Comparison of ENCODE assay signal across 1 cellular context in genomic region chr2:58240595-58240937, GRCh38.
TF ChIP-seq lines count a peak whose summit lies in the region.

No MANE protein-coding gene starts in this region.

TF ChIP-seq in IMR-90, 13 proteins besides CTCF, POLR2A, EP300 and RAD21 (continued from another document):
- no peak for TF ChIP-seq USF2 (IDR thresholded peaks at IDR 0.05; ENCODE audit: low read depth, low read length)
TF ChIP-seq in IMR-90: peak in this region for 0.
